ENCODE assay signal across 9 cellular contexts in the genomic region with DNA sequence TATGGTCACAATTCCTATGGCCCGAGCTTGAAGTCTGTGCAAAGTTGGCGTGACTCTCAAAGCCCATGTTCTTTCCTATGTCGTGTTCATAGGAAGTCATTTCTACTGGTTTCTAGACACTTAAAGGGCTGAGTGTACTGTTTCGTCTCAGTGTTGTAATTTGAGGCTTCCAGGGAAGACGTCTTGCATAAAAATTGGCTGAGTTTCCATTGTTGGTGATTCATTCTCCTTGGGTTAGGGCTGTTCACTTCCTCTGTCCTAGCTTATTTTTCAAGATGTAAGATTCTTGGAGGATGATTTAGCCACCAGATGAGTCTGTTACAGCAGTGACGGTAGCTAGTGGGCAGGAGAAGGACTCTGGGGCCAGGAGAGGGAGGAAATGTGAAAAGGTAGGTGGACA. TPM values are rescaled to one million over a fixed set of nuclear protein-coding genes. Genes with fewer than 3 reads are reported as not detected.
A peak's percentile ranks its signal among the peaks of the same experiment; 100 is the strongest.
DNase-seq lines count a peak whose midpoint lies in the region; ATAC-seq and TF ChIP-seq lines count a peak whose summit lies in the region.
"Had no signal": no experiment of that assay in that cellular context is flagged by ENCODE, and none has a peak within 500 bp of the region (broad histone marks: within the 10 kb centered on the region; RNA-seq: fewer than 3 reads in every experiment).

No MANE protein-coding gene starts in this region.

- peaks cover 5% of the 10 kb centered on the region; the same call in 1 of the 2 replicates for H3K79me2 ChIP-seq in OCI-LY3 (ENCODE audit: low read length)
- no peaks in the 10 kb centered on the region for H3K79me2 ChIP-seq in trophoblast cell (ENCODE audit: control insufficient read depth, insufficient read depth, low read length, poor library complexity)

- H4K8ac ChIP-seq in trophoblast cell (ENCODE audit: low read depth, low read length), result no peak overlapping the region

- no CpG with 5 or more reads among the region's 6 CpGs for WGBS in trophoblast cell (ENCODE audit: extremely low coverage, insufficient coverage, insufficient read length)

- DNase-seq in Daoy (ENCODE audit: low read depth) (peak; percentile 83), epithelial cell of proximal tubule (ENCODE audit: low read depth) (peak; percentile 10), trophoblast cell (peak; percentile 25 to 47), NCI-H128 (lab: John Stamatoyannopoulos, UW; ENCODE audit: unreplicated experiment) (no peak)
- DNase-seq in stimulated activated naive CD4-positive, alpha-beta T cell (lab: John Stamatoyannopoulos, UW), result no peak
- DNase-seq: activated CD4-positive, alpha-beta T cell treated with anti-CD3 and anti-CD28 coated beads, Interleukin-2, amount 50 U/mL, for 4 hours had no signal

- H4K20me1 ChIP-seq in OCI-LY3 (ENCODE audit: insufficient read depth, low read length), result no peaks in the 10 kb centered on the region

- H4K12ac ChIP-seq in trophoblast cell (ENCODE audit: low read depth, low read length), result no peak overlapping the region

- H2BK5ac ChIP-seq in trophoblast cell (ENCODE audit: low read depth, low read length, poor library complexity), result no peak overlapping the region

- H3K18ac ChIP-seq in trophoblast cell (ENCODE audit: low read length), result no peak overlapping the region

- no peak overlapping the region for H3K4me2 ChIP-seq in OCI-LY3 (ENCODE audit: low read length)
- no peak overlapping the region for H3K4me2 ChIP-seq in trophoblast cell (ENCODE audit: low read length)

- no peak overlapping the region for H3K9ac ChIP-seq in OCI-LY3 (ENCODE audit: low read length)
- H3K9ac ChIP-seq in trophoblast cell (ENCODE audit: low read length), result no peak overlapping the region

- no peak overlapping the region for H3K4me3 ChIP-seq in OCI-LY3 (ENCODE audit: low read length)
- no peak overlapping the region for H3K4me3 ChIP-seq in epithelial cell of proximal tubule (ENCODE audit: low read depth, low read length)
- no peak overlapping the region for H3K4me3 ChIP-seq in trophoblast cell (ENCODE audit: low read depth, low read length)

- H3K9me3 ChIP-seq in OCI-LY3 (ENCODE audit: insufficient read depth, low read length), result peaks cover 5% of the 10 kb centered on the region; the same call in 1 of the 2 replicates
- peaks cover 6% of the 10 kb centered on the region for H3K9me3 ChIP-seq in trophoblast cell (ENCODE audit: insufficient read depth, low read depth, low read length)

- no peak overlapping the region for H2BK120ac ChIP-seq in trophoblast cell (ENCODE audit: insufficient read depth, low read length, poor library complexity)

- H3K4me1 ChIP-seq in OCI-LY3 (ENCODE audit: low read length) (peaks cover 72% of the 10 kb centered on the region), trophoblast cell (ENCODE audit: control insufficient read depth in 1 of 2, insufficient read depth in 2 of 2, low read length in 2 of 2) (no peaks in the 10 kb centered on the region)

- H2AK5ac ChIP-seq in trophoblast cell (ENCODE audit: low read length), result no peak overlapping the region

- no peak overlapping the region for H3K23ac ChIP-seq in trophoblast cell (ENCODE audit: low read length)

- no peak for ATAC-seq in HG03457 (IDR thresholded peaks at IDR 0.05; ENCODE audit: unreplicated experiment)
- ATAC-seq in HG02885 (IDR thresholded peaks at IDR 0.05; ENCODE audit: poor library complexity, unreplicated experiment), result no peak

- H3K14ac ChIP-seq in trophoblast cell (ENCODE audit: low read length), result no peak overlapping the region

- H3K27me3 ChIP-seq in OCI-LY3 (ENCODE audit: low read depth, low read length) (no peaks in the 10 kb centered on the region), trophoblast cell (ENCODE audit: insufficient read depth, low read length) (no peaks in the 10 kb centered on the region)

- H4K91ac ChIP-seq in trophoblast cell (ENCODE audit: low read depth, low read length), result no peak overlapping the region

- no peak overlapping the region for H2AFZ ChIP-seq in OCI-LY3 (ENCODE audit: low read depth, low read length)
- H2AFZ ChIP-seq in trophoblast cell (ENCODE audit: insufficient read depth, low read length, poor library complexity), result no peak overlapping the region

- no peaks in the 10 kb centered on the region for H3K79me1 ChIP-seq in trophoblast cell (ENCODE audit: low read length)

- TF ChIP-seq CTCF in OCI-LY3 (IDR thresholded peaks at IDR 0.05; ENCODE audit: low read depth, low read length) (no peak), epithelial cell of proximal tubule (conservative IDR thresholded peaks at IDR 0.05; ENCODE audit: low read depth, low read length) (no peak)

- H3K27ac ChIP-seq in OCI-LY3 (ENCODE audit: low read length) (peak overlapping the region; percentile 91; the same call in 1 of the 2 replicates), trophoblast cell (ENCODE audit: low read depth, low read length) (no peak overlapping the region)

- H3K4ac ChIP-seq in trophoblast cell (ENCODE audit: low read depth, low read length), result no peak overlapping the region

- H3K36me3 ChIP-seq in OCI-LY3 (replicated peaks; ENCODE audit: low read depth, low read length) (peaks cover 30% of the 10 kb centered on the region), trophoblast cell (ENCODE audit: control insufficient read depth in 1 of 2, insufficient read depth in 2 of 2, low read length in 2 of 2) (no peaks in the 10 kb centered on the region)

- no peak overlapping the region for H2BK12ac ChIP-seq in trophoblast cell (ENCODE audit: low read length)

RNA-seq across cellular contexts. Expression of gene PIK3R5, which starts 43.1 kb away (rescaled TPM):
- total RNA-seq in Daoy (2014; rRNA removed; shearing (Covaris generic)), result not detected in 2 replicates
- 0.12 TPM in 1 of 2 replicates, not detected in the other for total RNA-seq in epithelial cell of proximal tubule
- 0.04 TPM in 1 of 2 replicates, not detected in the other for polyA plus RNA-seq in trophoblast cell (2013)

RNA-seq across cellular contexts. Expression of gene PIK3R6, which starts 55.0 kb away (rescaled TPM):
- total RNA-seq in Daoy (2014; rRNA removed; shearing (Covaris generic)), result not detected in 2 replicates
- total RNA-seq in epithelial cell of proximal tubule, result not detected in 2 replicates
- polyA plus RNA-seq in trophoblast cell (2013), result 0.01 TPM in 1 of 2 replicates, not detected in the other

Comparison
In these comparisons a context has a peak if more than half of its experiments do, and no peak if none do; other contexts are left out.
1. DNase-seq: peak in Daoy (single experiment), epithelial cell of proximal tubule (single experiment) and trophoblast cell (2 of 2); none in NCI-H128 (single experiment) and stimulated activated naive CD4-positive, alpha-beta T cell (0 of 6).